In the genomic region with DNA sequence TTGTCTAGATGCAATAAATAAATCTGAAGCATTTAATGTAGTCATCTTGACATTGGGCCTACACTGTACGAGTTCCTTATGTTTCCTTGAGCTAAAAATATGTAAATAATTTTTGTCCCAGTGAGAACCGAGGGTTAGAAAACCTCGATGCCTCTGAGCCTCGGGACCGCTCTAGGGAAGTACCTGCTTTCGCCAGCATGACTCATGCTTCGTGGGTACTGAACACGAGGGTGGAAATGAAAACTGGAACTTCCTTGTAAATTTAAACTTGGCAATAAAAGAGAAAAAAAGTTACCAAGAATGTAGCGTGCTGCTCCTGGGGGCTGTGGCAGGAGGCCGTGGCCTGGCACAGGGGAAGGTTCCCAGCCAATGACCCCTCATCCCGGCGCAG, we compare ENCODE assay signal across 9 cellular contexts.
DNase-seq lines count a peak whose midpoint lies in the region; ATAC-seq and TF ChIP-seq lines count a peak whose summit lies in the region.
"Had no signal": no experiment of that assay in that cellular context is flagged by ENCODE, and none has a peak within 500 bp of the region (broad histone marks: within the 10 kb centered on the region; RNA-seq: fewer than 3 reads in every experiment).

No MANE protein-coding gene starts in this region.

- H3K27me3 Mint-ChIP-seq in GM23338 (ENCODE audit: insufficient read depth, low read depth, poor library complexity): peaks cover 8% of the 10 kb centered on the region

- H3K27me3 ChIP-seq in GM23338 (ENCODE audit: insufficient read depth): no peaks in the 10 kb centered on the region

- H3K9me3 Mint-ChIP-seq in GM23338: no peaks in the 10 kb centered on the region
- H3K9me3 Mint-ChIP-seq in stimulated activated effector memory CD8-positive, alpha-beta T cell treated with anti-CD3 and anti-CD28 coated beads, Interleukin-12 subunit alpha, Interleukin-12 subunit beta, amount 100 ng/mL, for 72 hours: no peaks in the 10 kb centered on the region

- H3K36me3 Mint-ChIP-seq in GM23338 (ENCODE audit: low read depth): no peaks in the 10 kb centered on the region
- H3K36me3 Mint-ChIP-seq in stimulated activated effector memory CD8-positive, alpha-beta T cell treated with anti-CD3 and anti-CD28 coated beads, Interleukin-12 subunit alpha, Interleukin-12 subunit beta, amount 100 ng/mL, for 72 hours: peaks cover 6% of the 10 kb centered on the region

- H3K36me3 ChIP-seq in GM23338 (ENCODE audit: insufficient read depth): no peaks in the 10 kb centered on the region

- DNase-seq in GM23338 (ENCODE audit: low spot score) (no peak), fibroblast of mammary gland (ENCODE audit: low read depth) (peak; percentile 18), T-helper 9 cell (no peak), H4 (ENCODE audit: low spot score) (no peak)
- no peak for DNase-seq in stimulated activated effector memory CD8-positive, alpha-beta T cell treated with anti-CD3 and anti-CD28 coated beads, Interleukin-12 subunit alpha, Interleukin-12 subunit beta, amount 100 ng/mL, for 72 hours (ENCODE audit: low spot score in 2 of 2)
- DNase-seq: activated gamma-delta T cell treated with Interleukin-2 at 50 U/mL for 16 hours had no signal

- no peak for TF ChIP-seq CTCF in GM23338 (conservative IDR thresholded peaks at IDR 0.05; ENCODE audit: low read depth in 2 of 2)
- TF ChIP-seq CTCF in fibroblast of mammary gland (conservative IDR thresholded peaks at IDR 0.05; ENCODE audit: control insufficient read depth, insufficient read depth, low read depth, low read length): no peak

- peaks cover 25% of the 10 kb centered on the region for H3K4me1 Mint-ChIP-seq in GM23338
- peaks cover 42% of the 10 kb centered on the region for H3K4me1 Mint-ChIP-seq in stimulated activated effector memory CD8-positive, alpha-beta T cell treated with anti-CD3 and anti-CD28 coated beads, Interleukin-12 subunit alpha, Interleukin-12 subunit beta, amount 100 ng/mL, for 72 hours

- H3K4me3 ChIP-seq in GM23338 (no peak overlapping the region), fibroblast of mammary gland (ENCODE audit: control insufficient read depth, low read depth, low read length) (no peak overlapping the region)

- no peaks in the 10 kb centered on the region for H3K9me2 ChIP-seq in GM23338 (ENCODE audit: insufficient read depth)

- no peak overlapping the region for H2AFZ ChIP-seq in GM23338

- H3K4me3 Mint-ChIP-seq in GM23338: no peak overlapping the region
- peak overlapping the region; percentile 70 for H3K4me3 Mint-ChIP-seq in stimulated activated effector memory CD8-positive, alpha-beta T cell treated with anti-CD3 and anti-CD28 coated beads, Interleukin-12 subunit alpha, Interleukin-12 subunit beta, amount 100 ng/mL, for 72 hours

- H3F3A ChIP-seq in GM23338 (replicated peaks; ENCODE audit: low read depth): no peaks in the 10 kb centered on the region

- no peak overlapping the region for H3K27ac ChIP-seq in GM23338 (ENCODE audit: low read depth)

- peaks cover 9% of the 10 kb centered on the region; the same call in 1 of the 2 replicates for H3K4me1 ChIP-seq in GM23338 (ENCODE audit: insufficient read depth)

- no peaks in the 10 kb centered on the region for H3K79me2 ChIP-seq in GM23338 (replicated peaks; ENCODE audit: insufficient read depth)

- H4K20me1 ChIP-seq in GM23338 (replicated peaks; ENCODE audit: insufficient read depth): no peaks in the 10 kb centered on the region

- H3K4me2 ChIP-seq in GM23338: 0 out of 2 replicates have a peak overlapping the region, but pooled peaks have one; percentile 48

- no peak for ATAC-seq in GM23338
- ATAC-seq in SK-N-SH treated with all-trans-retinoic acid at 6 μM for 48 hours: peak; percentile 22; the same call in 2 of the 3 replicates
- ATAC-seq in stimulated activated effector memory CD8-positive, alpha-beta T cell treated with anti-CD3 and anti-CD28 coated beads, Interleukin-12 subunit alpha, Interleukin-12 subunit beta, amount 100 ng/mL, for 72 hours: peak; percentile 51
- no peak for ATAC-seq in GM18868 (IDR thresholded peaks at IDR 0.05; ENCODE audit: unreplicated experiment)
- ATAC-seq: Panc1 had no signal

- no peak overlapping the region for H3K27ac Mint-ChIP-seq in GM23338
- peak overlapping the region; percentile 88 for H3K27ac Mint-ChIP-seq in stimulated activated effector memory CD8-positive, alpha-beta T cell treated with anti-CD3 and anti-CD28 coated beads, Interleukin-12 subunit alpha, Interleukin-12 subunit beta, amount 100 ng/mL, for 72 hours

TF ChIP-seq in GM23338, 12 proteins besides CTCF, POLR2A, EP300 and RAD21 (continues in another document):
- no peak for TF ChIP-seq EZH2phosphoT487 (IDR thresholded peaks at IDR 0.05; ENCODE audit: unreplicated experiment)

TF ChIP-seq in SK-N-SH treated with all-trans-retinoic acid at 6 μM for 48 hours, 23 proteins besides CTCF, POLR2A, EP300 and RAD21 (continues in another document):
- TF ChIP-seq ISL1 (CRISPR knock-in tag; IDR thresholded peaks at IDR 0.05) (no peak), ARNTL (CRISPR knock-in tag; IDR thresholded peaks at IDR 0.05; ENCODE audit: borderline replicate concordance, low read depth) (no peak), GLIS3 (CRISPR knock-in tag; IDR thresholded peaks at IDR 0.05) (no peak), SNAI2 (CRISPR knock-in tag; IDR thresholded peaks at IDR 0.05) (no peak), ZC3H10 (CRISPR knock-in tag; IDR thresholded peaks at IDR 0.05) (no peak), RARB (CRISPR knock-in tag; IDR thresholded peaks at IDR 0.05) (no peak), OSR1 (CRISPR knock-in tag; IDR thresholded peaks at IDR 0.05) (no peak), ZNF8 (CRISPR knock-in tag; IDR thresholded peaks at IDR 0.05) (no peak), ZNF565 (CRISPR knock-in tag; conservative IDR thresholded peaks at IDR 0.05; ENCODE audit: low read depth) (no peak), BACH2 (CRISPR knock-in tag; IDR thresholded peaks at IDR 0.05; ENCODE audit: borderline replicate concordance) (no peak), ZFP3 (CRISPR knock-in tag; IDR thresholded peaks at IDR 0.05) (no peak), TOX (CRISPR knock-in tag; IDR thresholded peaks at IDR 0.05; ENCODE audit: borderline replicate concordance) (no peak), ESRRG (CRISPR knock-in tag; IDR thresholded peaks at IDR 0.05) (no peak), PPARA (CRISPR knock-in tag; IDR thresholded peaks at IDR 0.05; ENCODE audit: borderline replicate concordance) (no peak)
- TF ChIP-seq, protein P1, sequence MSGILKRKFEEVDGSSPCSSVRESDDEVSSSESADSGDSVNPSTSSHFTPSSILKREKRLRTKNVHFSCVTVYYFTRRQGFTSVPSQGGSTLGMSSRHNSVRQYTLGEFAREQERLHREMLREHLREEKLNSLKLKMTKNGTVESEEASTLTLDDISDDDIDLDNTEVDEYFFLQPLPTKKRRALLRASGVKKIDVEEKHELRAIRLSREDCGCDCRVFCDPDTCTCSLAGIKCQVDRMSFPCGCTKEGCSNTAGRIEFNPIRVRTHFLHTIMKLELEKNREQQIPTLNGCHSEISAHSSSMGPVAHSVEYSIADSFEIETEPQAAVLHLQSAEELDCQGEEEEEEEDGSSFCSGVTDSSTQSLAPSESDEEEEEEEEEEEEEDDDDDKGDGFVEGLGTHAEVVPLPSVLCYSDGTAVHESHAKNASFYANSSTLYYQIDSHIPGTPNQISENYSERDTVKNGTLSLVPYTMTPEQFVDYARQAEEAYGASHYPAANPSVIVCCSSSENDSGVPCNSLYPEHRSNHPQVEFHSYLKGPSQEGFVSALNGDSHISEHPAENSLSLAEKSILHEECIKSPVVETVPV (CRISPR knock-in tag; IDR thresholded peaks at IDR 0.05): no peak
- TF ChIP-seq, protein P2, sequence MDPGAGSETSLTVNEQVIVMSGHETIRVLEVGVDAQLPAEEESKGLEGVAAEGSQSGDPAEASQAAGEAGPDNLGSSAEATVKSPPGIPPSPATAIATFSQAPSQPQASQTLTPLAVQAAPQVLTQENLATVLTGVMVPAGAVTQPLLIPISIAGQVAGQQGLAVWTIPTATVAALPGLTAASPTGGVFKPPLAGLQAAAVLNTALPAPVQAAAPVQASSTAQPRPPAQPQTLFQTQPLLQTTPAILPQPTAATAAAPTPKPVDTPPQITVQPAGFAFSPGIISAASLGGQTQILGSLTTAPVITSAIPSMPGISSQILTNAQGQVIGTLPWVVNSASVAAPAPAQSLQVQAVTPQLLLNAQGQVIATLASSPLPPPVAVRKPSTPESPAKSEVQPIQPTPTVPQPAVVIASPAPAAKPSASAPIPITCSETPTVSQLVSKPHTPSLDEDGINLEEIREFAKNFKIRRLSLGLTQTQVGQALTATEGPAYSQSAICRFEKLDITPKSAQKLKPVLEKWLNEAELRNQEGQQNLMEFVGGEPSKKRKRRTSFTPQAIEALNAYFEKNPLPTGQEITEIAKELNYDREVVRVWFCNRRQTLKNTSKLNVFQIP (CRISPR knock-in tag; IDR thresholded peaks at IDR 0.05; ENCODE audit: borderline replicate concordance, low read depth): no peak
- TF ChIP-seq, protein P3, sequence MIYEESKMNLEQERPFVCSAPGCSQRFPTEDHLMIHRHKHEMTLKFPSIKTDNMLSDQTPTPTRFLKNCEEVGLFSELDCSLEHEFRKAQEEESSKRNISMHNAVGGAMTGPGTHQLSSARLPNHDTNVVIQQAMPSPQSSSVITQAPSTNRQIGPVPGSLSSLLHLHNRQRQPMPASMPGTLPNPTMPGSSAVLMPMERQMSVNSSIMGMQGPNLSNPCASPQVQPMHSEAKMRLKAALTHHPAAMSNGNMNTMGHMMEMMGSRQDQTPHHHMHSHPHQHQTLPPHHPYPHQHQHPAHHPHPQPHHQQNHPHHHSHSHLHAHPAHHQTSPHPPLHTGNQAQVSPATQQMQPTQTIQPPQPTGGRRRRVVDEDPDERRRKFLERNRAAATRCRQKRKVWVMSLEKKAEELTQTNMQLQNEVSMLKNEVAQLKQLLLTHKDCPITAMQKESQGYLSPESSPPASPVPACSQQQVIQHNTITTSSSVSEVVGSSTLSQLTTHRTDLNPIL (CRISPR knock-in tag; IDR thresholded peaks at IDR 0.05; ENCODE audit: low read depth): no peak
- TF ChIP-seq, protein P4, sequence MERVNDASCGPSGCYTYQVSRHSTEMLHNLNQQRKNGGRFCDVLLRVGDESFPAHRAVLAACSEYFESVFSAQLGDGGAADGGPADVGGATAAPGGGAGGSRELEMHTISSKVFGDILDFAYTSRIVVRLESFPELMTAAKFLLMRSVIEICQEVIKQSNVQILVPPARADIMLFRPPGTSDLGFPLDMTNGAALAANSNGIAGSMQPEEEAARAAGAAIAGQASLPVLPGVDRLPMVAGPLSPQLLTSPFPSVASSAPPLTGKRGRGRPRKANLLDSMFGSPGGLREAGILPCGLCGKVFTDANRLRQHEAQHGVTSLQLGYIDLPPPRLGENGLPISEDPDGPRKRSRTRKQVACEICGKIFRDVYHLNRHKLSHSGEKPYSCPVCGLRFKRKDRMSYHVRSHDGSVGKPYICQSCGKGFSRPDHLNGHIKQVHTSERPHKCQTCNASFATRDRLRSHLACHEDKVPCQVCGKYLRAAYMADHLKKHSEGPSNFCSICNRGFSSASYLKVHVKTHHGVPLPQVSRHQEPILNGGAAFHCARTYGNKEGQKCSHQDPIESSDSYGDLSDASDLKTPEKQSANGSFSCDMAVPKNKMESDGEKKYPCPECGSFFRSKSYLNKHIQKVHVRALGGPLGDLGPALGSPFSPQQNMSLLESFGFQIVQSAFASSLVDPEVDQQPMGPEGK (CRISPR knock-in tag; IDR thresholded peaks at IDR 0.05; ENCODE audit: borderline replicate concordance): no peak

Comparison
In these comparisons a context has a peak if more than half of its experiments do, and no peak if none do; other contexts are left out.
1. ATAC-seq: peak in SK-N-SH treated with all-trans-retinoic acid at 6 μM for 48 hours (single experiment) and stimulated activated effector memory CD8-positive, alpha-beta T cell treated with anti-CD3 and anti-CD28 coated beads, Interleukin-12 subunit alpha, Interleukin-12 subunit beta, amount 100 ng/mL, for 72 hours (single experiment); none in GM23338 (single experiment) and GM18868 (single experiment).